ENCODE assay signal across 10 cellular contexts in the genomic region with DNA sequence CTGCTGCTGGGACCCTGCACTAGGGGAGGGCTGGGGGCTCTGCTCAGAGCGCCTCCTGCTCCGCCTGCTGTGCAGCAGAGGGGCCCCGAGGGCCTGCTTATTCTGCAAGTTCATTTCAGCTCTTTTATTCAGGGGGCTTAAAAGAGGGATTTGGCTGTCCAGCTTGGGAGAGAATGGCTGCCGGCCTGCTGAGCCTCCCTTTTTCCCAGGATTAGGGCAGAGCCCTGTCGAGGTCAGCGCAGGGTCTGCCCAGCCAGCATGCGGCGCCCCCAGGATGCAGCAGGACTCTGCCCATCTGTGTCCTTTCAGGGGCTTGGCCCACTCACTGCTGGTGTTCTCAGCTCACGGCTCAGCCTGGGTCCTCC. TPM values are rescaled to one million over a fixed set of nuclear protein-coding genes. Genes with fewer than 3 reads are reported as not detected.
DNase-seq lines count a peak whose midpoint lies in the region; ATAC-seq, FAIRE-seq and TF ChIP-seq lines count a peak whose summit lies in the region.
"Had no signal": no experiment of that assay in that cellular context is flagged by ENCODE, and none has a peak within 500 bp of the region (broad histone marks: within the 10 kb centered on the region; RNA-seq: fewer than 3 reads in every experiment).

No MANE protein-coding gene starts in this region.

- H3K9ac ChIP-seq in BLaER1 (no peak overlapping the region; the same call in 1 of the 2 replicates), adipocyte (ENCODE audit: low read length) (peak overlapping the region; percentile 33), parathyroid adenoma (no peak overlapping the region)

- H2AFZ ChIP-seq in parathyroid adenoma: no peak overlapping the region

- TF ChIP-seq POLR2A in GM12891 (IDR thresholded peaks at IDR 0.05; ENCODE audit: low read depth, low read length): no peak

- H3K36me3 ChIP-seq in BLaER1 (peaks cover 25% of the 10 kb centered on the region; the same call in 1 of the 2 replicates), adipocyte (ENCODE audit: control insufficient read depth, insufficient read depth, low read length, severe bottlenecking) (peaks cover 3% of the 10 kb centered on the region), heart right ventricle (peaks cover 0 to 31% (median 0%) of the 10 kb centered on the region in 9 donors), parathyroid adenoma (ENCODE audit: control insufficient read depth, insufficient read depth, low read length) (no peaks in the 10 kb centered on the region)

- intact Hi-C loops in heart right ventricle (cut with DNase I): loop anchor here in 4 of 10 donors (5.0 to 10.0 kb wide), 3 partner anchors 60 to 118 kb away; no protein-coding TSS in a partner anchor

- H3K9me3 ChIP-seq in BLaER1: no peaks in the 10 kb centered on the region
- H3K9me3 ChIP-seq in adipocyte (ENCODE audit: control insufficient read depth, low read length): no peaks in the 10 kb centered on the region
- no peaks in the 10 kb centered on the region for H3K9me3 ChIP-seq in heart right ventricle
- no peaks in the 10 kb centered on the region for H3K9me3 ChIP-seq in parathyroid adenoma (ENCODE audit: control insufficient read depth, low read length)

- TF ChIP-seq CTCF in heart right ventricle (IDR thresholded peaks at IDR 0.05) (no peak), parathyroid adenoma (IDR thresholded peaks at IDR 0.05) (no peak)

- peaks cover 2% of the 10 kb centered on the region for H3K79me2 ChIP-seq in parathyroid adenoma

- H3K4me3 ChIP-seq in BLaER1 (no peak overlapping the region), adipocyte (ENCODE audit: low read length) (no peak overlapping the region), heart right ventricle (peak overlapping the region in 8 of 10 donors; percentile 10 to 39 (median 27)), parathyroid adenoma (ENCODE audit: low read depth, low read length) (no peak overlapping the region)

- H3K27ac ChIP-seq in BLaER1: 0 out of 2 replicates have a peak overlapping the region, but pooled peaks have one; percentile 14
- H3K27ac ChIP-seq in heart right ventricle: peak overlapping the region; percentile 1 to 94 (median 89)
- peak overlapping the region; percentile 93 for H3K27ac ChIP-seq in parathyroid adenoma

- H3K4me1 ChIP-seq in BLaER1 (peaks cover 87% of the 10 kb centered on the region), adipocyte (ENCODE audit: control insufficient read depth, insufficient read depth, low read length) (peaks cover 20% of the 10 kb centered on the region), heart right ventricle (peaks cover 14 to 68% (median 51%) of the 10 kb centered on the region in 9 donors), parathyroid adenoma (peaks cover 21% of the 10 kb centered on the region)

- 63 to 78% methylated on average over 9 of the region's 9 CpGs for WGBS in heart right ventricle, 2 donors

- H3K4me2 ChIP-seq in BLaER1 (peak overlapping the region; percentile 95), parathyroid adenoma (ENCODE audit: low read length) (peak overlapping the region; percentile 52)

- ATAC-seq in heart right ventricle (no peak), GM21528 (IDR thresholded peaks at IDR 0.05; ENCODE audit: low FRiP score, unreplicated experiment) (no peak), HG03520 (IDR thresholded peaks at IDR 0.05; ENCODE audit: unreplicated experiment) (no peak), HG03565 (IDR thresholded peaks at IDR 0.05; ENCODE audit: unreplicated experiment) (no peak)

- H3K27me3 ChIP-seq in BLaER1 (peaks cover 20% of the 10 kb centered on the region; the same call in 1 of the 2 replicates), adipocyte (replicated peaks; ENCODE audit: control insufficient read depth, insufficient read depth, low read length) (no peaks in the 10 kb centered on the region), heart right ventricle (no peaks in the 10 kb centered on the region), parathyroid adenoma (ENCODE audit: control insufficient read depth, insufficient read depth, low read length) (no peaks in the 10 kb centered on the region)

- DNase-seq in adipocyte (ENCODE audit: low read depth) (no peak), heart right ventricle (no peak), GM12891 (ENCODE audit: insufficient read length, low spot score) (no peak)

- no peak for FAIRE-seq in GM12891 (lab: Jason Lieb, UNC)

- peaks cover 35% of the 10 kb centered on the region for H4K20me1 ChIP-seq in BLaER1

TF ChIP-seq in GM12891, 5 proteins besides CTCF, POLR2A, EP300 and RAD21:
- TF ChIP-seq TAF1 (IDR thresholded peaks at IDR 0.05; ENCODE audit: low read depth, low read length): no peak
- TF ChIP-seq POLR2AphosphoS5 (IDR thresholded peaks at IDR 0.05; ENCODE audit: low read depth, low read length): no peak
- no peak for TF ChIP-seq SPI1 (IDR thresholded peaks at IDR 0.05; ENCODE audit: low read depth, low read length)
- no peak for TF ChIP-seq PAX5 (IDR thresholded peaks at IDR 0.05; ENCODE audit: insufficient read depth, low read length, severe bottlenecking)
- TF ChIP-seq POU2F2 (IDR thresholded peaks at IDR 0.05; ENCODE audit: low read depth, low read length): no peak
TF ChIP-seq in GM12891: peak in this region for 0.

RNA-seq across cellular contexts. Expression of a gene that starts 1.1 kb away (rescaled TPM):
- 10 to 100 TPM in 2 of 10 donors, 1 to 10 TPM in 8; 1.9 to 14.2 (median 6.5) TPM for total RNA-seq in heart right ventricle
- 10 to 100 TPM in 1 of 2 donors, 1 to 10 TPM in 1; 3.1 to 19.2 TPM for polyA plus RNA-seq in heart right ventricle
- polyA plus RNA-seq in GM12891 (2012; ENCODE audit: low read depth, missing spikeins): 0.15 TPM
- total RNA-seq: activated CD4-positive, alpha-beta memory T cell treated with anti-CD3 and anti-CD28 coated beads, Interleukin-2, amount 10 ng/mL, durations not matched to agents 7 days and 5 days; lung microvascular endothelial cell had no signal

RNA-seq across cellular contexts. Expression of a gene that starts 32.6 kb away (rescaled TPM):
- 10 to 100 TPM in 8 of 10 donors, 1 to 10 TPM in 2; 9.2 to 14.4 (median 10.7) TPM for total RNA-seq in heart right ventricle
- polyA plus RNA-seq in heart right ventricle: 10 to 100 TPM in 1 of 2 donors, 1 to 10 TPM in 1; 6.3 to 32.1 TPM
- 20.1 TPM for polyA plus RNA-seq in GM12891 (2012; ENCODE audit: low read depth, missing spikeins)

RNA-seq across cellular contexts. Expression of a gene that starts 32.8 kb away (rescaled TPM):
- 10 to 100 TPM; 41.7 to 64.4 (median 55.8) TPM for total RNA-seq in heart right ventricle
- polyA plus RNA-seq in heart right ventricle: 100 to 1,000 TPM in 1 of 2 donors, 10 to 100 TPM in 1; 78.4 to 115 TPM
- polyA plus RNA-seq in GM12891 (2012; ENCODE audit: low read depth, missing spikeins): 58.8 TPM

RNA-seq across cellular contexts. Expression of a gene that starts 46.8 kb away (rescaled TPM):
- 10 to 100 TPM; 27.9 to 62.2 (median 45.8) TPM for total RNA-seq in heart right ventricle
- 100 to 1,000 TPM in 1 of 2 donors, 10 to 100 TPM in 1; 30.8 to 205 TPM for polyA plus RNA-seq in heart right ventricle
- polyA plus RNA-seq in GM12891 (2012; ENCODE audit: low read depth, missing spikeins): 9.5 TPM

Comparison
In these comparisons a context has a peak if more than half of its experiments do, and no peak if none do; other contexts are left out.
1. H3K27ac ChIP-seq: peak in every context shown above with its lines; median percentile 93 in parathyroid adenoma; 89 in heart right ventricle; 14 in BLaER1.
2. H3K4me3 ChIP-seq: peak in heart right ventricle (8 of 10); none in BLaER1 (single experiment), adipocyte (single experiment) and parathyroid adenoma (single experiment).